In the genomic region with DNA sequence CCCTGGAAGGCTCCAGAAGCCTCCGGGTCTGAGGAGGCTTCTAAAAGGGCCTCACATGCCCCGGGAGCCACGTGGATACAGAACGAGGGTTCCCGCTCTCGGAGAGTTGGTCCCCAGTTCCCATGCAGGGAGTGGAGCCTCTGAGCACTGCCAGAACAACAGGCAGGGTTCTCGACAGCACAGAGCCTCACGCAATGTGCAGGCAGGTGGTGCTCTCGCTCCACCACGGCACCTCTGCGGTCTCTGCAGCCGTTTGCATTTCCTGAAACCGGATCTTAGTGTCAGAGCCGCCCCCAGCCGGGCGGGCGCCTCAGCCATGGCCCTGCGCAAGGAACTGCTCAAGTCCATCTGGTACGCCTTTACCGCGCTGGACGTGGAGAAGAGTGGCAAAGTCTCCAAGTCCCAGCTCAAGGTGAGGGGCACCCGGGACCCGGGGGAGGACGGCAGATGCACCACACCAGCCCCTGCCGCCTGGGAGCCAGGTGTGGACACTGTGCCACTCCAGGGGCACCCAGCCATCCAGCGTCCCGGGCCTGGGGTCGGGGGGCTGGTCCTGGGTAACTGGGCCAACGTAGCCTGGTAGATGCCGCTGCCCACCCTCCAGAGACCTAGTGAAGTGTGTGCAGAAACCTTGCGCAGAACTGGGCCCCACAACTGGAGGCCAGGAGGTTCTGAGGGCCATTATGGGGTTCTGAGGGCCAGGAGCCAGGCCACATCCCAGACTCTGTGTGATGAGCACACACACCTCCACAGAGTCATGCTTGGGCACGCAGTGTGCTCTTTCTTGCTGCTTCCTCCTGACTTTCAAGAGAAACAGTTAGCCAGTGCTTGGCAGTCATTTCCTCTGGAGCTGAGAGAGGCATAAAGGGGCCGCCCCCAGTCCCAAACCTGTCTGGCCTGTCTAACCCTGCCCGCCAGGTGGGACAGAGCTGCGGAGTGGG, we compare ENCODE assay signal across 1 cellular context.
A peak's percentile ranks its signal among the peaks of the same experiment; 100 is the strongest.
TF ChIP-seq lines count a peak whose summit lies in the region.

A gene with protein sequence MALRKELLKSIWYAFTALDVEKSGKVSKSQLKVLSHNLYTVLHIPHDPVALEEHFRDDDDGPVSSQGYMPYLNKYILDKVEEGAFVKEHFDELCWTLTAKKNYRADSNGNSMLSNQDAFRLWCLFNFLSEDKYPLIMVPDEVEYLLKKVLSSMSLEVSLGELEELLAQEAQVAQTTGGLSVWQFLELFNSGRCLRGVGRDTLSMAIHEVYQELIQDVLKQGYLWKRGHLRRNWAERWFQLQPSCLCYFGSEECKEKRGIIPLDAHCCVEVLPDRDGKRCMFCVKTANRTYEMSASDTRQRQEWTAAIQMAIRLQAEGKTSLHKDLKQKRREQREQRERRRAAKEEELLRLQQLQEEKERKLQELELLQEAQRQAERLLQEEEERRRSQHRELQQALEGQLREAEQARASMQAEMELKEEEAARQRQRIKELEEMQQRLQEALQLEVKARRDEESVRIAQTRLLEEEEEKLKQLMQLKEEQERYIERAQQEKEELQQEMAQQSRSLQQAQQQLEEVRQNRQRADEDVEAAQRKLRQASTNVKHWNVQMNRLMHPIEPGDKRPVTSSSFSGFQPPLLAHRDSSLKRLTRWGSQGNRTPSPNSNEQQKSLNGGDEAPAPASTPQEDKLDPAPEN (plus strand): TSS at position 278 of the 941 bp plus-strand sequence. CDS start 39 bp downstream, at position 317.

TF ChIP-seq in GM12878, 131 proteins besides CTCF, POLR2A, EP300 and RAD21 (continued from another document and continues in another):
- peak; percentile 69; the same call in 1 of the 2 replicates for TF ChIP-seq CHD2 (IDR thresholded peaks at IDR 0.05; ENCODE audit: borderline replicate concordance, low read depth, low read length)
- TF ChIP-seq BCLAF1 (IDR thresholded peaks at IDR 0.05): no peak
- peak; percentile 84 for TF ChIP-seq YY1 (IDR thresholded peaks at IDR 0.05; ENCODE audit: low read depth, low read length)
- TF ChIP-seq SIN3A (IDR thresholded peaks at IDR 0.05; ENCODE audit: low read depth, low read length): peak; percentile 42; the same call in 1 of the 2 replicates
- no peak for TF ChIP-seq NFIC (IDR thresholded peaks at IDR 0.05; ENCODE audit: low read depth, low read length)
- TF ChIP-seq ZNF217 (IDR thresholded peaks at IDR 0.05): no peak
- TF ChIP-seq NFXL1 (IDR thresholded peaks at IDR 0.05; ENCODE audit: borderline replicate concordance): no peak
- peak; percentile 95 for TF ChIP-seq POU2F2 (IDR thresholded peaks at IDR 0.05; ENCODE audit: borderline replicate concordance, low read depth, low read length)
- TF ChIP-seq CHD4 (IDR thresholded peaks at IDR 0.05): no peak
- peak; percentile 64; the same call in 1 of the 2 replicates for TF ChIP-seq MYB (IDR thresholded peaks at IDR 0.05; ENCODE audit: borderline replicate concordance, low read depth, low read length)
- TF ChIP-seq ZBTB4 (CRISPR knock-in tag; IDR thresholded peaks at IDR 0.05): no peak
- TF ChIP-seq, protein P1, sequence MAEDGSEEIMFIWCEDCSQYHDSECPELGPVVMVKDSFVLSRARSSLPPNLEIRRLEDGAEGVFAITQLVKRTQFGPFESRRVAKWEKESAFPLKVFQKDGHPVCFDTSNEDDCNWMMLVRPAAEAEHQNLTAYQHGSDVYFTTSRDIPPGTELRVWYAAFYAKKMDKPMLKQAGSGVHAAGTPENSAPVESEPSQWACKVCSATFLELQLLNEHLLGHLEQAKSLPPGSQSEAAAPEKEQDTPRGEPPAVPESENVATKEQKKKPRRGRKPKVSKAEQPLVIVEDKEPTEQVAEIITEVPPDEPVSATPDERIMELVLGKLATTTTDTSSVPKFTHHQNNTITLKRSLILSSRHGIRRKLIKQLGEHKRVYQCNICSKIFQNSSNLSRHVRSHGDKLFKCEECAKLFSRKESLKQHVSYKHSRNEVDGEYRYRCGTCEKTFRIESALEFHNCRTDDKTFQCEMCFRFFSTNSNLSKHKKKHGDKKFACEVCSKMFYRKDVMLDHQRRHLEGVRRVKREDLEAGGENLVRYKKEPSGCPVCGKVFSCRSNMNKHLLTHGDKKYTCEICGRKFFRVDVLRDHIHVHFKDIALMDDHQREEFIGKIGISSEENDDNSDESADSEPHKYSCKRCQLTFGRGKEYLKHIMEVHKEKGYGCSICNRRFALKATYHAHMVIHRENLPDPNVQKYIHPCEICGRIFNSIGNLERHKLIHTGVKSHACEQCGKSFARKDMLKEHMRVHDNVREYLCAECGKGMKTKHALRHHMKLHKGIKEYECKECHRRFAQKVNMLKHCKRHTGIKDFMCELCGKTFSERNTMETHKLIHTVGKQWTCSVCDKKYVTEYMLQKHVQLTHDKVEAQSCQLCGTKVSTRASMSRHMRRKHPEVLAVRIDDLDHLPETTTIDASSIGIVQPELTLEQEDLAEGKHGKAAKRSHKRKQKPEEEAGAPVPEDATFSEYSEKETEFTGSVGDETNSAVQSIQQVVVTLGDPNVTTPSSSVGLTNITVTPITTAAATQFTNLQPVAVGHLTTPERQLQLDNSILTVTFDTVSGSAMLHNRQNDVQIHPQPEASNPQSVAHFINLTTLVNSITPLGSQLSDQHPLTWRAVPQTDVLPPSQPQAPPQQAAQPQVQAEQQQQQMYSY (CRISPR knock-in tag; IDR thresholded peaks at IDR 0.05): no peak
- peak; percentile 71; the same call in 1 of the 2 replicates for TF ChIP-seq RB1 (IDR thresholded peaks at IDR 0.05; ENCODE audit: borderline replicate concordance)
- TF ChIP-seq MXI1 (IDR thresholded peaks at IDR 0.05; ENCODE audit: low read depth, low read length): peak; percentile 80
- TF ChIP-seq CBX3 (IDR thresholded peaks at IDR 0.05; ENCODE audit: borderline replicate concordance, low read depth): no peak
- no peak; the same call in 1 of the 2 replicates for TF ChIP-seq TARDBP (IDR thresholded peaks at IDR 0.05; ENCODE audit: borderline replicate concordance)
- no peak for TF ChIP-seq ZBTB40 (IDR thresholded peaks at IDR 0.05; ENCODE audit: borderline replicate concordance)
- no peak for TF ChIP-seq YBX1 (IDR thresholded peaks at IDR 0.05)
- no peak for TF ChIP-seq SUZ12 (IDR thresholded peaks at IDR 0.05; ENCODE audit: unreplicated experiment)
- peak; percentile 81 for TF ChIP-seq LARP7 (IDR thresholded peaks at IDR 0.05)
- 0 out of 2 replicates have a peak, but pooled peaks have one; percentile 27 for TF ChIP-seq FOXM1 (IDR thresholded peaks at IDR 0.05; ENCODE audit: low read depth, low read length)
- no peak for TF ChIP-seq PAX8 (IDR thresholded peaks at IDR 0.05)
- TF ChIP-seq GATAD2B (conservative IDR thresholded peaks at IDR 0.05; ENCODE audit: low read depth): peak; percentile 88
- no peak for TF ChIP-seq HDAC2 (IDR thresholded peaks at IDR 0.05)
- no peak for TF ChIP-seq USF1 (IDR thresholded peaks at IDR 0.05; ENCODE audit: borderline replicate concordance, extremely low read length, insufficient read depth, low read depth, low read length)
- peak; percentile 62 to 68; a peak in 3 of 4 replicates for TF ChIP-seq BHLHE40 (IDR thresholded peaks at IDR 0.05; ENCODE audit: borderline replicate concordance in 1 of 2, low read depth in 2 of 2, low read length in 1 of 2)
- TF ChIP-seq NBN (IDR thresholded peaks at IDR 0.05): peak; percentile 79
- TF ChIP-seq IKZF2 (IDR thresholded peaks at IDR 0.05): peak in 1 of 2 experiments; percentile 16; a peak in 1 of 4 replicates
- TF ChIP-seq, protein P2, sequence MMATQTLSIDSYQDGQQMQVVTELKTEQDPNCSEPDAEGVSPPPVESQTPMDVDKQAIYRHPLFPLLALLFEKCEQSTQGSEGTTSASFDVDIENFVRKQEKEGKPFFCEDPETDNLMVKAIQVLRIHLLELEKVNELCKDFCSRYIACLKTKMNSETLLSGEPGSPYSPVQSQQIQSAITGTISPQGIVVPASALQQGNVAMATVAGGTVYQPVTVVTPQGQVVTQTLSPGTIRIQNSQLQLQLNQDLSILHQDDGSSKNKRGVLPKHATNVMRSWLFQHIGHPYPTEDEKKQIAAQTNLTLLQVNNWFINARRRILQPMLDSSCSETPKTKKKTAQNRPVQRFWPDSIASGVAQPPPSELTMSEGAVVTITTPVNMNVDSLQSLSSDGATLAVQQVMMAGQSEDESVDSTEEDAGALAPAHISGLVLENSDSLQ (IDR thresholded peaks at IDR 0.05): no peak
- TF ChIP-seq TCF3 (IDR thresholded peaks at IDR 0.05; ENCODE audit: borderline replicate concordance, insufficient read depth, low read depth, low read length): peak; percentile 79
- peak; percentile 74; the same call in 1 of the 2 replicates for TF ChIP-seq ZNF207 (IDR thresholded peaks at IDR 0.05; ENCODE audit: borderline replicate concordance)
- TF ChIP-seq IRF4 (IDR thresholded peaks at IDR 0.05; ENCODE audit: low read depth, low read length): no peak; the same call in 1 of the 2 replicates
- no peak for TF ChIP-seq RAD51 (IDR thresholded peaks at IDR 0.05)
- peak; percentile 30; the same call in 1 of the 2 replicates for TF ChIP-seq RELB (IDR thresholded peaks at IDR 0.05; ENCODE audit: low read depth)
